Comparison of ENCODE assay signal across 22 cellular contexts in the genomic region with DNA sequence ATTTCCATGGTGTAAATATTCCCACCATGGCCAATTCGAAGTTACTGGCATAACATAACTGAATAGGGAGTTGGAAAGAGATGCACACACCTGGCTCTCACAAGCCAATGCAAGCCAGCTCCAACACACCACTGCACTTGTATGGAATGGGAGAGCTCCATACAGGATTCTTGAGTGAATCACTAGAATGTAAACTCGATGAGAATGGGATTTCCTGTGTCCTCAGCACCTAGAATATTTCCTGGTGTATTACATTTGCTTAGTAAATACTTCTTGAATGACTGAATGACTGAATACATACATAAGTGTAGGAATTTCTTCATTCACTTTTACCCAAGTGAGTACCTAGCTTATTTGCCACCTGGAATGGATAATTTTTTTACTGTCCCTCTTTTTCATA. TPM values are rescaled to one million over a fixed set of nuclear protein-coding genes. Genes with fewer than 3 reads are reported as not detected.
"Had no signal": no experiment of that assay in that cellular context is flagged by ENCODE, and none has a peak within 500 bp of the region (broad histone marks: within the 10 kb centered on the region; RNA-seq: fewer than 3 reads in every experiment).

No MANE protein-coding gene starts in this region.

- ATAC-seq: activated naive CD8-positive, alpha-beta T cell treated with anti-CD3 and anti-CD28 coated beads, Interleukin-2, amount 50 U/mL, for 24 hours; activated T-helper 17 cell treated with anti-CD3 and anti-CD28 coated beads, Interleukin-2, amount 50 U/mL, for 72 hours; stimulated activated memory B cell treated with anti-CD40 and anti-IgM and Interleukin-4, amounts not matched to agents 10 μg/mL and 1 μg/mL and 100 μg/mL, for 72 hours had no signal

- H3K79me2 ChIP-seq: hepatocyte had no signal

- H3K4me3 ChIP-seq: breast epithelium, dorsolateral prefrontal cortex, hepatocyte, thyroid gland had no signal

- H3K4me2 ChIP-seq: hepatocyte had no signal

- FAIRE-seq: urothelium cell line had no signal

- H3K27ac ChIP-seq: breast epithelium, dorsolateral prefrontal cortex, hepatocyte, thyroid gland had no signal

- H3K36me3 ChIP-seq: breast epithelium, thyroid gland had no signal

- H2AFZ ChIP-seq: hepatocyte had no signal

- DNase-seq: activated CD4-positive, alpha-beta T cell treated with anti-CD3 and anti-CD28 coated beads, Interleukin-2, amount 10 ng/mL, durations not matched to agents 7 days and 5 days; activated CD4-positive, CD25-positive, alpha-beta regulatory T cell; activated naive CD4-positive, alpha-beta T cell treated with anti-CD3 and anti-CD28 coated beads for 36 hours; activated naive CD8-positive, alpha-beta T cell treated with anti-CD3 and anti-CD28 coated beads, Interleukin-2, amount 50 U/mL, for 24 hours; aorta; dorsolateral prefrontal cortex; endodermal cell; kidney glomerular epithelial cell; nephron progenitor cell; occipital lobe; stimulated activated CD4-positive, alpha-beta T cell treated with anti-CD3 and anti-CD28 coated beads, Interleukin-2, amount 100 ng/mL, for 48 hours; thyroid gland had no signal

- H3K9me3 ChIP-seq: breast epithelium, thyroid gland had no signal

- H3K4me1 ChIP-seq: breast epithelium, thyroid gland had no signal

RNA-seq across cellular contexts. Expression of a gene that starts 31.3 kb away (rescaled TPM):
- total RNA-seq: aorta, breast epithelium, chondrocyte, endodermal cell, glomerular endothelial cell, lower leg skin had no signal
- polyA plus RNA-seq: aorta had no signal

RNA-seq across cellular contexts. Expression of a gene that starts 48.7 kb away (rescaled TPM):
- total RNA-seq: activated CD4-positive, alpha-beta T cell treated with anti-CD3 and anti-CD28 coated beads, Interleukin-2, amount 10 ng/mL, durations not matched to agents 7 days and 5 days; chondrocyte; skeletal muscle tissue had no signal

RNA-seq across cellular contexts. Expression of a gene that starts 50.6 kb away (rescaled TPM):
- total RNA-seq: activated CD4-positive, alpha-beta T cell treated with anti-CD3 and anti-CD28 coated beads, Interleukin-2, amount 10 ng/mL, durations not matched to agents 7 days and 5 days; activated naive CD4-positive, alpha-beta T cell treated with anti-CD3 and anti-CD28 coated beads for 36 hours; activated T-helper 17 cell treated with anti-CD3 and anti-CD28 coated beads, Interleukin-2, amount 50 U/mL, for 72 hours; endodermal cell; glomerular endothelial cell; lower leg skin; mesothelial cell of epicardium had no signal
